In the genomic region with DNA sequence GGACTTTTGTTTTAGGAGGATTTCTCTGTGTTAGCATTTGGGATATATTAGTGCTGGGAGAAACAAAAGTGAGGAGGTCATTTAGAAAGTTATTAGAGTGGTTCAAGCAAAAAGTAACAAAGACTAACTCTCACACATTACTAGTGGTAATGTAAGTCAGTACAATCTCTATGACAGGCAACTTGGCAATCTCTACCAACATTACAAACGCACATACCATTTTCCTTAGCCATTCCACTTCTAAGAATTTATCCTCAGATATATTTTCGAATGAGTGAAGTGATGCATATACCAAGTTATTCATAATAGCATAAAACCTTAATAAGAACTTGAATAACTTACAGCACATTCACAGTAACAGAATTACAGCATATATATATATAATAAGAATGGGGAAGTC, we compare ENCODE assay signal across 24 cellular contexts.
DNase-seq lines count a peak whose midpoint lies in the region; ATAC-seq, FAIRE-seq and TF ChIP-seq lines count a peak whose summit lies in the region.
"Had no signal": no experiment of that assay in that cellular context is flagged by ENCODE, and none has a peak within 500 bp of the region (broad histone marks: within the 10 kb centered on the region; RNA-seq: fewer than 3 reads in every experiment).

No MANE protein-coding gene starts in this region.

- TF ChIP-seq RAD21 in HepG2 (CRISPR knock-in tag; IDR thresholded peaks at IDR 0.05) = no peak
- TF ChIP-seq RAD21 in IMR-90 (IDR thresholded peaks at IDR 0.05; ENCODE audit: low read length) = no peak

- no peak overlapping the region for H3K23ac ChIP-seq in IMR-90 (ENCODE audit: low read depth, low read length)

- TF ChIP-seq EP300 in HepG2 (IDR thresholded peaks at IDR 0.05; ENCODE audit: low read depth in 2 of 2, low read length in 2 of 2) (no peak), HepG2 (CRISPR knock-in tag; IDR thresholded peaks at IDR 0.05; ENCODE audit: borderline replicate concordance) (no peak)

- no peak overlapping the region for H4K5ac ChIP-seq in IMR-90 (ENCODE audit: low read depth, low read length)

- no peak overlapping the region for H4K91ac ChIP-seq in IMR-90 (ENCODE audit: insufficient read depth, low read depth, low read length)

- ATAC-seq in HepG2 (no peak), right lobe of liver (no peak), IMR-90 (ENCODE audit: low read depth) (peak; percentile 72)

- H3K36me3 ChIP-seq in HepG2 (replicated peaks in 1 of 2; ENCODE audit: control insufficient read depth in 1 of 2, insufficient read depth in 2 of 2, low read length in 2 of 2) = no peaks in the 10 kb centered on the region
- H3K36me3 ChIP-seq in right lobe of liver = no peaks in the 10 kb centered on the region
- H3K36me3 ChIP-seq in IMR-90 (ENCODE audit: control insufficient read depth, insufficient read depth, low read length) = no peaks in the 10 kb centered on the region
- H3K36me3 ChIP-seq: BE2C, HAP-1 had no signal

- no peak overlapping the region for H2BK15ac ChIP-seq in IMR-90 (ENCODE audit: low read depth, low read length)

- H3K14ac ChIP-seq in IMR-90 (replicated peaks; ENCODE audit: low read depth, low read length) = no peak overlapping the region

- H4K20me1 ChIP-seq in HepG2 (ENCODE audit: insufficient read depth, low read length) (no peaks in the 10 kb centered on the region), IMR-90 (ENCODE audit: insufficient read depth, low read length) (no peaks in the 10 kb centered on the region)

- no peak overlapping the region for H2BK5ac ChIP-seq in IMR-90 (ENCODE audit: low read depth, low read length, poor library complexity, severe bottlenecking)

- no peak overlapping the region for H2BK120ac ChIP-seq in IMR-90 (ENCODE audit: low read depth, low read length)

- H3K4me2 ChIP-seq in HepG2 (ENCODE audit: low read depth, low read length) (no peak overlapping the region), IMR-90 (ENCODE audit: low read depth, low read length) (no peak overlapping the region)

- no peak for FAIRE-seq in HepG2 (lab: Jason Lieb, UNC)
- FAIRE-seq: GM12892 had no signal

- H3K4me3 ChIP-seq in HepG2 (replicated peaks in 1 of 3; ENCODE audit: insufficient read depth in 1 of 3, low read depth in 2 of 3, low read length in 3 of 3) (no peak overlapping the region), right lobe of liver (no peak overlapping the region), IMR-90 (ENCODE audit: insufficient read depth, low read depth, low read length) (no peak overlapping the region)
- H3K4me3 ChIP-seq: GM23248, HAP-1 had no signal

- no peaks in the 10 kb centered on the region for H3K79me1 ChIP-seq in IMR-90 (ENCODE audit: low read depth in 1 of 2, low read length in 2 of 2)

- in situ Hi-C loops in HepG2 (cut with HindIII; ENCODE audit: extremely low pct_ligation_motif_present, low pct_unique_long_range_greater_than_20kb) = no loop called here
- in situ Hi-C loops in IMR-90 (cut with MboI; ENCODE audit: low sequenced_read_pairs) = no loop called here

- 2% methylated on average over 2 of the region's 2 CpGs for WGBS in HepG2 (ENCODE audit: low lambda C conversion rate)
- WGBS in right lobe of liver (ENCODE audit: insufficient coverage, low coverage, low lambda C conversion rate, missing lambda C conversion rate) = 36% methylated on average over 1 of the region's 2 CpGs
- WGBS in IMR-90 (ENCODE audit: extremely low coverage in 2 of 2, insufficient read length in 1 of 2), 2 experiments = no CpG with 5 or more reads among the region's 2 CpGs

- no peaks in the 10 kb centered on the region for H3K79me2 ChIP-seq in HepG2 (ENCODE audit: insufficient read depth, low read length)

- POLR2A ChIA-PET in HepG2 (lab: Yijun Ruan, JAX) = no interaction called here
- POLR2A ChIA-PET in IMR-90 (lab: Charles Lee; ENCODE audit: unreplicated experiment) = no interaction called here

- intact Hi-C loops in HepG2 (cut with micrococcal nuclease; ENCODE audit: unreplicated experiment) = no loop called here
- intact Hi-C loops in right lobe of liver (cut with DNase I) = no loop called here
- intact Hi-C loops in IMR-90 (cut with micrococcal nuclease) = no loop called here

- BruUV-seq in HepG2 (replicated peaks; lab: Mats Ljungman, UMichigan) (no TSS peak), IMR-90 (replicated peaks; lab: Mats Ljungman, UMichigan) (no TSS peak)

- H2AFZ ChIP-seq in HepG2 (ENCODE audit: low read length) (peak overlapping the region; percentile 27), IMR-90 (replicated peaks; ENCODE audit: low read length, poor library complexity) (no peak overlapping the region)
- H2AFZ ChIP-seq: GM23248 had no signal

- no peaks in the 10 kb centered on the region for H3K9me1 ChIP-seq in IMR-90 (ENCODE audit: insufficient read depth, low read length)

- CTCF ChIA-PET in HepG2 (lab: Yijun Ruan, JAX; ENCODE audit: low intra/inter-chr PET ratio, low total read pairs) = no interaction called here
- CTCF ChIA-PET in IMR-90 (lab: Yijun Ruan, JAX) = no interaction called here

- H3K9me3 ChIP-seq in HepG2 (ENCODE audit: low read length) (peaks cover 29% of the 10 kb centered on the region), right lobe of liver (no peaks in the 10 kb centered on the region), IMR-90 (ENCODE audit: control insufficient read depth, insufficient read depth, low read length) (peaks cover 4% of the 10 kb centered on the region; the same call in 1 of the 2 replicates)
- H3K9me3 ChIP-seq: BE2C, HAP-1 had no signal

- H3K27me3 ChIP-seq in HepG2 (ENCODE audit: control insufficient read depth in 1 of 2, insufficient read depth in 2 of 2, low read length in 2 of 2) = no peaks in the 10 kb centered on the region
- H3K27me3 ChIP-seq in right lobe of liver = no peaks in the 10 kb centered on the region
- no peaks in the 10 kb centered on the region for H3K27me3 ChIP-seq in IMR-90 (ENCODE audit: control insufficient read depth, insufficient read depth, low read length)
- H3K27me3 ChIP-seq: BE2C had no signal

- H2AK5ac ChIP-seq in IMR-90 (ENCODE audit: low read depth, low read length) = no peak overlapping the region

- H3K18ac ChIP-seq in IMR-90 (ENCODE audit: low read depth, low read length) = no peak overlapping the region

- H3K9ac ChIP-seq in HepG2 (ENCODE audit: insufficient read depth, low read depth, low read length) (no peak overlapping the region), IMR-90 (ENCODE audit: low read depth, low read length) (no peak overlapping the region)
- H3K9ac ChIP-seq: GM23248 had no signal

- H3K4ac ChIP-seq in IMR-90 (ENCODE audit: low read depth, low read length) = no peak overlapping the region

- dilution Hi-C loops in IMR-90 (cut with HindIII; ENCODE audit: low sequenced_read_pairs, unreplicated experiment) = no loop called here

- H2AK9ac ChIP-seq in IMR-90 (replicated peaks; ENCODE audit: low read depth, low read length, poor library complexity) = no peak overlapping the region

- H3K27ac ChIP-seq in HepG2 (ENCODE audit: extremely low read length, insufficient read depth, low read length) (no peak overlapping the region), right lobe of liver (no peak overlapping the region), IMR-90 (ENCODE audit: insufficient read depth, low read length) (no peak overlapping the region)
- H3K27ac ChIP-seq: 22Rv1, GM23248, HL-60 had no signal

- TF ChIP-seq CTCF in HepG2 (CRISPR knock-in tag; IDR thresholded peaks at IDR 0.05) = no peak
- no peak for TF ChIP-seq CTCF in right lobe of liver (IDR thresholded peaks at IDR 0.05)
- no peak for TF ChIP-seq CTCF in IMR-90 (conservative IDR thresholded peaks at IDR 0.05; ENCODE audit: low read depth, low read length)

- no peaks in the 10 kb centered on the region for H3K4me1 ChIP-seq in HepG2 (ENCODE audit: insufficient read depth, low read length)
- no peaks in the 10 kb centered on the region for H3K4me1 ChIP-seq in right lobe of liver
- no peaks in the 10 kb centered on the region for H3K4me1 ChIP-seq in IMR-90 (ENCODE audit: control insufficient read depth, insufficient read depth, low read length)
- H3K4me1 ChIP-seq: BE2C, HAP-1 had no signal

- no peak overlapping the region for H2BK20ac ChIP-seq in IMR-90 (ENCODE audit: low read depth, low read length)

- H4K8ac ChIP-seq in IMR-90 (ENCODE audit: low read depth in 2 of 2, low read length in 2 of 2) = no peak overlapping the region

- no peak overlapping the region for H3K56ac ChIP-seq in IMR-90 (ENCODE audit: extremely low read depth, insufficient read depth, low read length)

- DNase-seq in HepG2 (ENCODE audit: low spot score) = no peak
- DNase-seq in right lobe of liver = no peak
- DNase-seq in IMR-90 = peak; percentile 76
- peak; percentile 57 for DNase-seq in dedifferentiated amniotic fluid mesenchymal stem cell (ENCODE audit: extremely low spot score)
- peak; percentile 20 for DNase-seq in stromal cell of bone marrow (ENCODE audit: low read depth)
- DNase-seq in OCI-M2 (lab: John Stamatoyannopoulos, UW; ENCODE audit: unreplicated experiment) = no peak
- no peak for DNase-seq in NCI-H2029 treated with DMSO at 0.1 percent for 48 hours (lab: John Stamatoyannopoulos, UW)
- no peak for DNase-seq in activated CD4-positive, CD25-positive, alpha-beta regulatory T cell treated with anti-CD3 and anti-CD28 coated beads, Interleukin-2, amount 50 U/mL, for 72 hours
- DNase-seq: ACHN, BE2C, GM23248, KG1, NCI-H1105, NCI-H146, NCI-H2081, NCI-H2171, NCI-H446, NCI-H526, OCI-M1, Right ventricle myocardium superior had no signal

- no peak for TF ChIP-seq POLR2A in HepG2 (IDR thresholded peaks at IDR 0.05; ENCODE audit: insufficient read depth in 1 of 2, low read depth in 2 of 2, low read length in 2 of 2)
- no peak for TF ChIP-seq POLR2A in right lobe of liver (IDR thresholded peaks at IDR 0.05)
- no peak for TF ChIP-seq POLR2A in IMR-90 (IDR thresholded peaks at IDR 0.05; ENCODE audit: low read depth, low read length)

TF ChIP-seq in HepG2, 621 proteins besides CTCF, POLR2A, EP300 and RAD21 (continues in another document):
- no peak for TF ChIP-seq CCAR2 (optimal IDR thresholded peaks at IDR 0.05; ENCODE audit: low read depth, low read length)

TF ChIP-seq in IMR-90, 13 proteins besides CTCF, POLR2A, EP300 and RAD21 (continues in another document):
- TF ChIP-seq ELK1 (IDR thresholded peaks at IDR 0.05; ENCODE audit: borderline replicate concordance, low read depth, low read length) (no peak), SMC3 (IDR thresholded peaks at IDR 0.05; ENCODE audit: low read depth, low read length) (no peak), BHLHE40 (IDR thresholded peaks at IDR 0.05; ENCODE audit: low read depth, low read length) (no peak), RFX5 (IDR thresholded peaks at IDR 0.05; ENCODE audit: low read depth, low read length) (no peak), FOS (IDR thresholded peaks at IDR 0.05; ENCODE audit: low read depth, low read length) (no peak), MXI1 (IDR thresholded peaks at IDR 0.05; ENCODE audit: borderline replicate concordance, low read depth, low read length) (no peak)

Comparison
In these comparisons a context has a peak if more than half of its experiments do, and no peak if none do; other contexts are left out.
1. DNase-seq: peak in IMR-90 (single experiment), dedifferentiated amniotic fluid mesenchymal stem cell (single experiment) and stromal cell of bone marrow (single experiment); none in HepG2 (single experiment), right lobe of liver (0 of 3), OCI-M2 (single experiment), NCI-H2029 treated with DMSO at 0.1 percent for 48 hours (single experiment) and activated CD4-positive, CD25-positive, alpha-beta regulatory T cell treated with anti-CD3 and anti-CD28 coated beads, Interleukin-2, amount 50 U/mL, for 72 hours (single experiment).